Comparison of ENCODE assay signal across 25 cellular contexts in genomic region chr17:83088451-83089321, GRCh38.
DNase-seq lines count a peak whose midpoint lies in the region; ATAC-seq, FAIRE-seq and TF ChIP-seq lines count a peak whose summit lies in the region.
"Had no signal": no experiment of that assay in that cellular context is flagged by ENCODE, and none has a peak within 500 bp of the region (broad histone marks: within the 10 kb centered on the region; RNA-seq: fewer than 3 reads in every experiment).

No MANE protein-coding gene starts in this region.

- POLR2A ChIA-PET in RWPE1 (lab: Yijun Ruan, JAX; ENCODE audit: low non-redundant PET) = no interaction called here

- peaks cover 72 to 96% (median 95%) of the 10 kb centered on the region in 11 experiments for H4K20me1 ChIP-seq in BLaER1 treated with 17β-estradiol and CSF1 and Interleukin-3, amounts not matched to agents 10 nM and 100 nM

- peak overlapping the region in 3 of 10 experiments; percentile 31 to 47 (median 43); a peak in 4 of 20 replicates for H3K4me3 ChIP-seq in BLaER1 treated with 17β-estradiol and CSF1 and Interleukin-3, amounts not matched to agents 10 nM and 100 nM
- H3K4me3 ChIP-seq in epithelial cell of esophagus (ENCODE audit: low read length) (peak overlapping the region; percentile 8), parathyroid adenoma (ENCODE audit: low read depth, low read length) (no peak overlapping the region)
- H3K4me3 ChIP-seq: lower lobe of right lung, upper lobe of right lung had no signal

- H3K4me1 ChIP-seq in BLaER1 treated with 17β-estradiol and CSF1 and Interleukin-3, amounts not matched to agents 10 nM and 100 nM = peaks cover 46 to 84% (median 64%) of the 10 kb centered on the region in 10 experiments
- H3K4me1 ChIP-seq in parathyroid adenoma = peaks cover 69% of the 10 kb centered on the region

- H3K4me2 ChIP-seq in BLaER1 treated with 17β-estradiol and CSF1 and Interleukin-3, amounts not matched to agents 10 nM and 100 nM = peak overlapping the region in 9 of 11 experiments; percentile 20 to 100 (median 96); a peak in 15 of 22 replicates
- peak overlapping the region; percentile 39 for H3K4me2 ChIP-seq in parathyroid adenoma (ENCODE audit: low read length)

- peak overlapping the region in 5 of 11 experiments; percentile 13 to 98 (median 44); a peak in 7 of 22 replicates for H3K9ac ChIP-seq in BLaER1 treated with 17β-estradiol and CSF1 and Interleukin-3, amounts not matched to agents 10 nM and 100 nM
- no peak overlapping the region for H3K9ac ChIP-seq in parathyroid adenoma

- no peak for FAIRE-seq in HTR-8/SVneo (lab: Jason Lieb, UNC)

- no peak overlapping the region for H2AFZ ChIP-seq in parathyroid adenoma

- CTCF ChIA-PET in RWPE1 (lab: Yijun Ruan, JAX) = no interaction called here

- H3K36me3 ChIP-seq in BLaER1 treated with 17β-estradiol and CSF1 and Interleukin-3, amounts not matched to agents 10 nM and 100 nM = peaks cover 0 to 95% (median 7%) of the 10 kb centered on the region in 11 experiments; a peak in 14 of 22 replicates
- no peaks in the 10 kb centered on the region for H3K36me3 ChIP-seq in parathyroid adenoma (ENCODE audit: control insufficient read depth, insufficient read depth, low read length)

- H3K79me2 ChIP-seq in parathyroid adenoma = peaks cover 79% of the 10 kb centered on the region

- DNase-seq in RWPE1 (ENCODE audit: low spot score) = no peak
- no peak for DNase-seq in epithelial cell of esophagus (ENCODE audit: low read depth)
- DNase-seq in HTR-8/SVneo (ENCODE audit: insufficient read length, low spot score) = no peak
- DNase-seq: activated CD8-positive, alpha-beta T cell treated with anti-CD3 and anti-CD28 coated beads, Interleukin-2, amount 10 ng/mL, durations not matched to agents 7 days and 5 days; activated T-cell treated with anti-CD3 and anti-CD28 coated beads, Interleukin-2, amount 50 U/mL, for 72 hours; CD4-positive, alpha-beta memory T cell; DMS79 treated with DMSO at 0.1 percent for 48 hours; erythroblast; IMR-90; lower lobe of right lung; naive B cell; NCI-H187 treated with DMSO at 0.1 percent for 48 hours; NCI-H446; NK-92 treated with Interleukin-12 subunit alpha and Interleukin-12 subunit beta, amount 100 ng/mL, for 24 hours; RPMI8226; stimulated activated CD4-positive, alpha-beta T cell treated with anti-CD3 and anti-CD28 coated beads, Interleukin-12 subunit alpha, Interleukin-12 subunit beta, amount 100 ng/mL, for 4 hours; SW 1271; upper lobe of right lung had no signal

- TF ChIP-seq CTCF in RWPE1 (conservative IDR thresholded peaks at IDR 0.05; ENCODE audit: low read depth) (no peak), epithelial cell of esophagus (IDR thresholded peaks at IDR 0.05; ENCODE audit: insufficient read depth, low read depth, low read length, missing control alignments) (no peak), parathyroid adenoma (IDR thresholded peaks at IDR 0.05) (no peak)

- H3K9me3 ChIP-seq in BLaER1 treated with 17β-estradiol and CSF1 and Interleukin-3, amounts not matched to agents 10 nM and 100 nM (replicated peaks in 1 of 11) = no peaks in the 10 kb centered on the region
- no peaks in the 10 kb centered on the region for H3K9me3 ChIP-seq in parathyroid adenoma (ENCODE audit: control insufficient read depth, low read length)
- H3K9me3 ChIP-seq: lower lobe of right lung, upper lobe of right lung had no signal

- H3K27ac ChIP-seq in BLaER1 treated with 17β-estradiol and CSF1 and Interleukin-3, amounts not matched to agents 10 nM and 100 nM = peak overlapping the region in 3 of 11 experiments; percentile 14 to 41 (median 38); a peak in 4 of 22 replicates
- H3K27ac ChIP-seq in RWPE1 (peak overlapping the region; percentile 90), parathyroid adenoma (no peak overlapping the region)
- H3K27ac ChIP-seq: upper lobe of right lung had no signal

- ATAC-seq in HG02642 (IDR thresholded peaks at IDR 0.05; ENCODE audit: poor library complexity, unreplicated experiment) (no peak), HG03460 (IDR thresholded peaks at IDR 0.05; ENCODE audit: unreplicated experiment) (no peak), HG03469 (IDR thresholded peaks at IDR 0.05; ENCODE audit: unreplicated experiment) (no peak)
- ATAC-seq: activated CD8-positive, alpha-beta T cell treated with anti-CD3 and anti-CD28 coated beads, Interleukin-2, amount 10 ng/mL, durations not matched to agents 7 days and 5 days; activated naive CD4-positive, alpha-beta T cell treated with anti-CD3 and anti-CD28 coated beads, Interleukin-2, amount 50 U/mL, for 72 hours; activated T-cell treated with anti-CD3 and anti-CD28 coated beads, Interleukin-2, amount 50 U/mL, for 72 hours; lower lobe of right lung; stimulated activated memory B cell treated with anti-CD40 and anti-IgM and Interleukin-4, amounts not matched to agents 10 μg/mL and 1 μg/mL and 100 μg/mL, for 72 hours; upper lobe of right lung had no signal

- H3K27me3 ChIP-seq in BLaER1 treated with 17β-estradiol and CSF1 and Interleukin-3, amounts not matched to agents 10 nM and 100 nM = peaks cover 0 to 40% (median 7%) of the 10 kb centered on the region in 11 experiments; a peak in 12 of 22 replicates
- H3K27me3 ChIP-seq in parathyroid adenoma (ENCODE audit: control insufficient read depth, insufficient read depth, low read length) = no peaks in the 10 kb centered on the region
- H3K27me3 ChIP-seq: upper lobe of right lung had no signal
